ENCODE assay signal across 18 cellular contexts in genomic region chr1:13675222-13675621, GRCh38.
"Had no signal": no experiment of that assay in that cellular context is flagged by ENCODE, and none has a peak within 500 bp of the region (broad histone marks: within the 10 kb centered on the region; RNA-seq: fewer than 3 reads in every experiment).

No MANE protein-coding gene starts in this region.

- DNase-seq: activated CD4-positive, alpha-beta T cell treated with anti-CD3 and anti-CD28 coated beads, Interleukin-2, amount 50 U/mL, for 48 hours; activated CD4-positive, CD25-positive, alpha-beta regulatory T cell treated with anti-CD3 and anti-CD28 coated beads, Interleukin-2, amount 50 U/mL, for 72 hours; activated naive CD4-positive, alpha-beta T cell; activated naive CD8-positive, alpha-beta T cell treated with anti-CD3 and anti-CD28 coated beads for 36 hours; activated T-cell treated with anti-CD3 and anti-CD28 coated beads for 4 hours; body of pancreas; dorsolateral prefrontal cortex; glutamatergic neuron; hippocampal formation; natural killer cell; stimulated activated CD4-positive, alpha-beta T cell treated with anti-CD3 and anti-CD28 coated beads, Interleukin-4, amount 100 ng/mL, for 4 hours; SW 1271; T-helper 2 cell; upper lobe of left lung had no signal

- H3K27me3 ChIP-seq: body of pancreas, dorsolateral prefrontal cortex, upper lobe of left lung had no signal

- H3K9me3 ChIP-seq: body of pancreas, thoracic aorta, upper lobe of left lung had no signal

- H3K27ac ChIP-seq: body of pancreas, dorsolateral prefrontal cortex, epithelial cell of prostate, thoracic aorta, upper lobe of left lung, VCaP had no signal

- H3K36me3 ChIP-seq: thoracic aorta, upper lobe of left lung had no signal

- H3K4me1 ChIP-seq: body of pancreas, upper lobe of left lung had no signal

- H3K4me3 ChIP-seq: body of pancreas, dorsolateral prefrontal cortex, lung, thoracic aorta, upper lobe of left lung had no signal
